Comparison of ENCODE assay signal across 2 cellular contexts in genomic region chr1:167933779-167934178, GRCh38.
TF ChIP-seq lines count a peak whose summit lies in the region.

No MANE protein-coding gene starts in this region.

TF ChIP-seq in HEK293, 187 proteins besides CTCF, POLR2A, EP300 and RAD21:
- 0 out of 2 replicates have a peak, but pooled peaks have one; percentile 51 for TF ChIP-seq ZNF768 (tag by site-specific recombination; IDR thresholded peaks at IDR 0.05)
- TF ChIP-seq ZNF580 (tag by site-specific recombination; IDR thresholded peaks at IDR 0.05), result 0 out of 2 replicates have a peak, but pooled peaks have one; percentile 66
- TF ChIP-seq SCRT2 (tag by site-specific recombination; IDR thresholded peaks at IDR 0.05), result peak; percentile 32; the same call in 1 of the 2 replicates
- no peak for TF ChIP-seq ZNF366 (tag by site-specific recombination; conservative IDR thresholded peaks at IDR 0.05)
- TF ChIP-seq ZSCAN4 (tag by site-specific recombination; IDR thresholded peaks at IDR 0.05), result peak; percentile 25; the same call in 1 of the 2 replicates
- peak; percentile 66; the same call in 1 of the 2 replicates for TF ChIP-seq ZSCAN30 (tag by site-specific recombination; IDR thresholded peaks at IDR 0.05)
- no peak for TF ChIP-seq ZNF239 (tag by site-specific recombination; IDR thresholded peaks at IDR 0.05)
TF ChIP-seq in HEK293: peak in this region for 5.

TF ChIP-seq in K562, 482 proteins besides CTCF, POLR2A, EP300 and RAD21 (continues in another document):
- peak; percentile 34; the same call in 1 of the 2 replicates for TF ChIP-seq GATAD2B (IDR thresholded peaks at IDR 0.05; ENCODE audit: borderline replicate concordance)
- TF ChIP-seq NR2C1 (IDR thresholded peaks at IDR 0.05), result peak; percentile 52
- TF ChIP-seq NR2C1 (tag; IDR thresholded peaks at IDR 0.05), result peak; percentile 48; the same call in 1 of the 2 replicates
- TF ChIP-seq ZC3H8 (IDR thresholded peaks at IDR 0.05), result 0 out of 2 replicates have a peak, but pooled peaks have one; percentile 26
- 0 out of 2 replicates have a peak, but pooled peaks have one; percentile 7 for TF ChIP-seq VEZF1 (CRISPR knock-in tag; IDR thresholded peaks at IDR 0.05)
- peak; percentile 89 to 97 for TF ChIP-seq KDM1A (IDR thresholded peaks at IDR 0.05)
- TF ChIP-seq ADNP (tag; IDR thresholded peaks at IDR 0.05), result peak; percentile 98
- TF ChIP-seq RCOR1 (IDR thresholded peaks at IDR 0.05; ENCODE audit: borderline replicate concordance in 1 of 2, low read depth in 2 of 2, low read length in 2 of 2), result peak; percentile 37 to 87; a peak in 3 of 4 replicates
- TF ChIP-seq RBM25 (IDR thresholded peaks at IDR 0.05; ENCODE audit: low read depth, low read length, severe bottlenecking), result peak; percentile 99
- peak; percentile 34 for TF ChIP-seq HDAC3 (IDR thresholded peaks at IDR 0.05; ENCODE audit: borderline replicate concordance, partially characterized antibody)
- 0 out of 2 replicates have a peak, but pooled peaks have one; percentile 31 for TF ChIP-seq ZNF24 (IDR thresholded peaks at IDR 0.05)
- TF ChIP-seq HDGF (IDR thresholded peaks at IDR 0.05), result peak; percentile 48; the same call in 1 of the 2 replicates
- TF ChIP-seq ATF7 (IDR thresholded peaks at IDR 0.05), result 0 out of 2 replicates have a peak, but pooled peaks have one; percentile 10
- no peak for TF ChIP-seq ZNF740 (CRISPR knock-in tag; IDR thresholded peaks at IDR 0.05)
- 0 out of 4 replicates have a peak, but pooled peaks of 1 of the 2 experiments have one; percentile 3 for TF ChIP-seq ZNF740 (tag; IDR thresholded peaks at IDR 0.05)
- TF ChIP-seq ZNF592 (IDR thresholded peaks at IDR 0.05), result 0 out of 2 replicates have a peak, but pooled peaks have one; percentile 18
- peak in 1 of 2 experiments; percentile 77; a peak in 1 of 3 replicates for TF ChIP-seq CBX3 (IDR thresholded peaks at IDR 0.05; ENCODE audit: borderline replicate concordance in 1 of 2, low read length in 2 of 2)
- TF ChIP-seq ZNF23 (CRISPR knock-in tag; IDR thresholded peaks at IDR 0.05), result no peak
- no peak for TF ChIP-seq POLR2G (IDR thresholded peaks at IDR 0.05; ENCODE audit: low read depth, low read length)
- TF ChIP-seq TEAD2 (tag; IDR thresholded peaks at IDR 0.05), result 0 out of 2 replicates have a peak, but pooled peaks have one; percentile 28
- peak; percentile 92 for TF ChIP-seq CHD4 (IDR thresholded peaks at IDR 0.05; ENCODE audit: insufficient read depth, insufficient replicate concordance, low read depth, low read length, poor library complexity, severe bottlenecking)
- TF ChIP-seq CEBPG (CRISPR knock-in tag; IDR thresholded peaks at IDR 0.05), result no peak
- no peak for TF ChIP-seq CEBPG (tag; conservative IDR thresholded peaks at IDR 0.05 in 1 of 2, IDR thresholded peaks at IDR 0.05 in 1 of 2)
- no peak for TF ChIP-seq KLF16 (IDR thresholded peaks at IDR 0.05)
- TF ChIP-seq NCOR1 (IDR thresholded peaks at IDR 0.05), result 0 out of 2 replicates have a peak, but pooled peaks have one; percentile 13
- TF ChIP-seq ID3 (CRISPR knock-in tag; IDR thresholded peaks at IDR 0.05), result no peak
- no peak for TF ChIP-seq ID3 (tag; IDR thresholded peaks at IDR 0.05)
- no peak for TF ChIP-seq ILF3 (IDR thresholded peaks at IDR 0.05; ENCODE audit: borderline replicate concordance)
- TF ChIP-seq MAFK (IDR thresholded peaks at IDR 0.05; ENCODE audit: low read length), result no peak
- 0 out of 2 replicates have a peak, but pooled peaks have one; percentile 48 for TF ChIP-seq NKRF (IDR thresholded peaks at IDR 0.05; ENCODE audit: borderline replicate concordance)
- peak; percentile 7 for TF ChIP-seq MEIS2 (IDR thresholded peaks at IDR 0.05; ENCODE audit: partially characterized antibody)
- no peak for TF ChIP-seq CUX1 (CRISPR knock-in tag; IDR thresholded peaks at IDR 0.05)
- peak; percentile 64 for TF ChIP-seq TEAD4 (IDR thresholded peaks at IDR 0.05; ENCODE audit: low read length)
- no peak for TF ChIP-seq TEAD4 (CRISPR knock-in tag; IDR thresholded peaks at IDR 0.05; ENCODE audit: borderline replicate concordance)
- TF ChIP-seq IFI16 (CRISPR knock-in tag; IDR thresholded peaks at IDR 0.05), result no peak
- TF ChIP-seq BCOR (IDR thresholded peaks at IDR 0.05), result peak; percentile 99
- no peak for TF ChIP-seq JUND (IDR thresholded peaks at IDR 0.05; ENCODE audit: borderline replicate concordance, low read depth, low read length)
- peak; percentile 12; the same call in 1 of the 3 replicates for TF ChIP-seq JUND (tag; IDR thresholded peaks at IDR 0.05; ENCODE audit: borderline replicate concordance, low read depth, low read length)
- 0 out of 2 replicates have a peak, but pooled peaks have one; percentile 12 for TF ChIP-seq ZNF668 (CRISPR knock-in tag; IDR thresholded peaks at IDR 0.05)
- peak; percentile 24 for TF ChIP-seq EP400 (IDR thresholded peaks at IDR 0.05)
- TF ChIP-seq FOXM1 (IDR thresholded peaks at IDR 0.05; ENCODE audit: low read depth), result peak; percentile 14; the same call in 1 of the 2 replicates
- no peak for TF ChIP-seq FOXM1 (CRISPR knock-in tag; IDR thresholded peaks at IDR 0.05; ENCODE audit: low read depth)
- 0 out of 2 replicates have a peak, but pooled peaks have one; percentile 6 for TF ChIP-seq KHSRP (IDR thresholded peaks at IDR 0.05)
- TF ChIP-seq CHAMP1 (IDR thresholded peaks at IDR 0.05), result peak; percentile 73
- no peak for TF ChIP-seq XRCC5 (IDR thresholded peaks at IDR 0.05; ENCODE audit: low read depth, low read length)
- no peak for TF ChIP-seq ZNF57 (CRISPR knock-in tag; IDR thresholded peaks at IDR 0.05)
- TF ChIP-seq ESRRA (IDR thresholded peaks at IDR 0.05; ENCODE audit: borderline replicate concordance, low read depth), result peak; percentile 100
